ENCODE assay signal across 9 cellular contexts in genomic region chr7:98219382-98219781, GRCh38. TPM values are rescaled to one million over a fixed set of nuclear protein-coding genes. Genes with fewer than 3 reads are reported as not detected.
A peak's percentile ranks its signal among the peaks of the same experiment; 100 is the strongest.
DNase-seq lines count a peak whose midpoint lies in the region; ATAC-seq and TF ChIP-seq lines count a peak whose summit lies in the region.
"Not testable (repeated sequence)": the region's sequence is repeated elsewhere in the genome, so short reads cannot be mapped to it uniquely, and the experiment has no call there.
"Had no signal": no experiment of that assay in that cellular context is flagged by ENCODE, and none has a peak within 500 bp of the region (broad histone marks: within the 10 kb centered on the region; RNA-seq: fewer than 3 reads in every experiment).

No MANE protein-coding gene starts in this region.

- H2AK9ac ChIP-seq in IMR-90 (replicated peaks; ENCODE audit: low read depth, low read length, poor library complexity) = not testable (repeated sequence)

- H3K18ac ChIP-seq in IMR-90 (ENCODE audit: low read depth, low read length) = not testable (repeated sequence)

- H3K4me1 ChIP-seq in IMR-90 (ENCODE audit: control insufficient read depth, insufficient read depth, low read length); left ventricle myocardium inferior; osteoblast (ENCODE audit: insufficient read depth, low read length): not testable (repeated sequence)

- peak overlapping the region; percentile 11 for H3K27ac Mint-ChIP-seq in activated CD4-positive, alpha-beta memory T cell treated with anti-CD3 and anti-CD28 coated beads for 36 hours
- H3K27ac Mint-ChIP-seq in activated naive CD8-positive, alpha-beta T cell = peak overlapping the region; percentile 22

- H3K79me2 ChIP-seq in osteoblast (ENCODE audit: insufficient read depth, low read length) = not testable (repeated sequence)

- not testable (repeated sequence) for H4K5ac ChIP-seq in IMR-90 (ENCODE audit: low read depth, low read length)

- dilution Hi-C loops in IMR-90 (cut with HindIII; ENCODE audit: low sequenced_read_pairs, unreplicated experiment) = not testable (repeated sequence)

- not testable (repeated sequence) for H3K9ac ChIP-seq in IMR-90 (ENCODE audit: low read depth, low read length)

- not testable (repeated sequence) for H3K4ac ChIP-seq in IMR-90 (ENCODE audit: low read depth, low read length)

- not testable (repeated sequence) for H3K27me3 Mint-ChIP-seq in activated CD4-positive, alpha-beta memory T cell treated with anti-CD3 and anti-CD28 coated beads for 36 hours; activated naive CD8-positive, alpha-beta T cell

- not testable (repeated sequence) for TF ChIP-seq POLR2A in IMR-90 (IDR thresholded peaks at IDR 0.05; ENCODE audit: low read depth, low read length)

- ATAC-seq in GM18502 (IDR thresholded peaks at IDR 0.05; ENCODE audit: poor library complexity, unreplicated experiment) (peak; percentile 44), HG02642 (IDR thresholded peaks at IDR 0.05; ENCODE audit: poor library complexity, unreplicated experiment) (peak; percentile 23), IMR-90 (ENCODE audit: low read depth) (peak; percentile 47)

- H3K36me3 Mint-ChIP-seq in activated CD4-positive, alpha-beta memory T cell treated with anti-CD3 and anti-CD28 coated beads for 36 hours = peaks cover 12% of the 10 kb centered on the region
- not testable (repeated sequence) for H3K36me3 Mint-ChIP-seq in activated naive CD8-positive, alpha-beta T cell

- H2BK120ac ChIP-seq in IMR-90 (ENCODE audit: low read depth, low read length) = not testable (repeated sequence)

- 89% methylated on average over 3 of the region's 6 CpGs; no CpG with 5 or more reads in 1 of the 2 experiments for WGBS in IMR-90 (ENCODE audit: extremely low coverage in 2 of 2, insufficient read length in 1 of 2), 2 experiments

- not testable (repeated sequence) for H3K4me3 ChIP-seq in IMR-90 (ENCODE audit: insufficient read depth, low read depth, low read length); left ventricle myocardium inferior; osteoblast (ENCODE audit: insufficient read depth, low read length)

- not testable (repeated sequence) for H3K27me3 ChIP-seq in IMR-90 (ENCODE audit: control insufficient read depth, insufficient read depth, low read length); left ventricle myocardium inferior (ENCODE audit: low read depth); osteoblast (ENCODE audit: insufficient read depth, low read length)

- not testable (repeated sequence) for H4K91ac ChIP-seq in IMR-90 (ENCODE audit: insufficient read depth, low read depth, low read length)

- POLR2A ChIA-PET in IMR-90 (lab: Charles Lee; ENCODE audit: unreplicated experiment); activated CD4-positive, alpha-beta memory T cell treated with anti-CD3 and anti-CD28 coated beads for 36 hours (lab: Charles Lee): not testable (repeated sequence)

- not testable (repeated sequence) for BruUV-seq in IMR-90 (replicated peaks; lab: Mats Ljungman, UMichigan)

- H3K27ac ChIP-seq in C4-2B (peak overlapping the region; percentile 13; the same call in 1 of the 2 replicates), IMR-90 (ENCODE audit: insufficient read depth, low read length) (peak overlapping the region; percentile 71; the same call in 1 of the 2 replicates)
- not testable (repeated sequence) for H3K27ac ChIP-seq in left ventricle myocardium inferior (replicated peaks); osteoblast (ENCODE audit: low read depth, low read length)

- H4K20me1 ChIP-seq in IMR-90 (ENCODE audit: insufficient read depth, low read length); osteoblast (ENCODE audit: insufficient read depth, low read length): not testable (repeated sequence)

- H3K4me1 Mint-ChIP-seq in activated CD4-positive, alpha-beta memory T cell treated with anti-CD3 and anti-CD28 coated beads for 36 hours (ENCODE audit: low read depth) = peaks cover 15% of the 10 kb centered on the region
- peaks cover 15% of the 10 kb centered on the region for H3K4me1 Mint-ChIP-seq in activated naive CD8-positive, alpha-beta T cell (ENCODE audit: low read depth)

- not testable (repeated sequence) for H3K4me3 Mint-ChIP-seq in activated CD4-positive, alpha-beta memory T cell treated with anti-CD3 and anti-CD28 coated beads for 36 hours; activated naive CD8-positive, alpha-beta T cell

- H3K4me2 ChIP-seq in IMR-90 (ENCODE audit: low read depth, low read length); osteoblast (ENCODE audit: insufficient read depth, low read length): not testable (repeated sequence)

- H2BK15ac ChIP-seq in IMR-90 (ENCODE audit: low read depth, low read length) = not testable (repeated sequence)

- peak overlapping the region; percentile 26 for H2BK5ac ChIP-seq in IMR-90 (ENCODE audit: low read depth, low read length, poor library complexity, severe bottlenecking)

- H3K14ac ChIP-seq in IMR-90 (replicated peaks; ENCODE audit: low read depth, low read length) = not testable (repeated sequence)

- intact Hi-C loops in IMR-90 (cut with micrococcal nuclease); activated CD4-positive, alpha-beta memory T cell treated with anti-CD3 and anti-CD28 coated beads for 36 hours (cut with micrococcal nuclease); left ventricle myocardium inferior (cut with micrococcal nuclease): not testable (repeated sequence)

- not testable (repeated sequence) for H3K23ac ChIP-seq in IMR-90 (ENCODE audit: low read depth, low read length)

- H4K8ac ChIP-seq in IMR-90 (ENCODE audit: low read depth in 2 of 2, low read length in 2 of 2) = not testable (repeated sequence)

- not testable (repeated sequence) for TF ChIP-seq CTCF in C4-2B (conservative IDR thresholded peaks at IDR 0.05); IMR-90 (conservative IDR thresholded peaks at IDR 0.05; ENCODE audit: low read depth, low read length); left ventricle myocardium inferior (IDR thresholded peaks at IDR 0.05; ENCODE audit: borderline replicate concordance); osteoblast (IDR thresholded peaks at IDR 0.05; ENCODE audit: extremely low read depth, low read depth, low read length)

- H2BK20ac ChIP-seq in IMR-90 (ENCODE audit: low read depth, low read length) = not testable (repeated sequence)

- H3K9me3 ChIP-seq in IMR-90 (ENCODE audit: control insufficient read depth, insufficient read depth, low read length); left ventricle myocardium inferior (replicated peaks); osteoblast (ENCODE audit: low read depth, low read length): not testable (repeated sequence)

- in situ Hi-C loops in IMR-90 (cut with MboI; ENCODE audit: low sequenced_read_pairs) = not testable (repeated sequence)

- not testable (repeated sequence) for TF ChIP-seq RAD21 in IMR-90 (IDR thresholded peaks at IDR 0.05; ENCODE audit: low read length)

- H3K9me3 Mint-ChIP-seq in activated CD4-positive, alpha-beta memory T cell treated with anti-CD3 and anti-CD28 coated beads for 36 hours; activated naive CD8-positive, alpha-beta T cell (ENCODE audit: low read depth): not testable (repeated sequence)

- H2AK5ac ChIP-seq in IMR-90 (ENCODE audit: low read depth, low read length) = not testable (repeated sequence)

- H3K56ac ChIP-seq in IMR-90 (ENCODE audit: extremely low read depth, insufficient read depth, low read length) = not testable (repeated sequence)

- H3K79me1 ChIP-seq in IMR-90 (ENCODE audit: low read depth in 1 of 2, low read length in 2 of 2) = not testable (repeated sequence)

- not testable (repeated sequence) for H3K9me1 ChIP-seq in IMR-90 (ENCODE audit: insufficient read depth, low read length)

- H3K36me3 ChIP-seq in IMR-90 (ENCODE audit: control insufficient read depth, insufficient read depth, low read length) = peaks cover 29% of the 10 kb centered on the region
- H3K36me3 ChIP-seq in left ventricle myocardium inferior = peaks cover 67% of the 10 kb centered on the region
- H3K36me3 ChIP-seq in osteoblast (ENCODE audit: insufficient read depth, low read length) = not testable (repeated sequence)

- CTCF ChIA-PET in IMR-90 (lab: Yijun Ruan, JAX); activated CD4-positive, alpha-beta memory T cell treated with anti-CD3 and anti-CD28 coated beads for 36 hours (lab: Charles Lee): not testable (repeated sequence)

- not testable (repeated sequence) for H2AFZ ChIP-seq in IMR-90 (replicated peaks; ENCODE audit: low read length, poor library complexity); osteoblast (ENCODE audit: low read length)

- not testable (repeated sequence) for DNase-seq in IMR-90; activated CD4-positive, alpha-beta memory T cell treated with anti-CD3 and anti-CD28 coated beads for 36 hours
- peak; percentile 0 for DNase-seq in left ventricle myocardium inferior
- DNase-seq in osteoblast (ENCODE audit: insufficient read length, low spot score, missing footprints) = peak; percentile 29

RNA-seq across cellular contexts. Expression of gene BHLHA15, which starts 8.1 kb away (rescaled TPM):
- total RNA-seq in IMR-90 (2012; rRNA removed) (not detected in 2 replicates), left ventricle myocardium inferior (not detected), osteoblast (not detected in 2 replicates)
- polyA plus RNA-seq in IMR-90 (2012; rRNA removed) = not detected in 2 replicates
- 0.11 and 0.22 TPM in 2 replicates for polyA plus RNA-seq in IMR-90 (2012; cell fraction: cytosol; rRNA removed)
- 0.27 TPM in 1 of 2 replicates, not detected in the other for polyA plus RNA-seq in IMR-90 (2012; cell fraction: nucleus; rRNA removed; ENCODE audit: low replicate concordance)
- total RNA-seq in activated CD4-positive, alpha-beta memory T cell treated with anti-CD3 and anti-CD28 coated beads for 36 hours = under 1 TPM in 1 of 2 experiments, not detected in 1; 0.67 TPM
- total RNA-seq: A172 had no signal

RNA-seq across cellular contexts. Expression of gene TECPR1, which starts 32.6 kb away (rescaled TPM):
- total RNA-seq in IMR-90 (2012; rRNA removed) = 6.9 and 14.7 TPM in 2 replicates
- polyA plus RNA-seq in IMR-90 (2012; rRNA removed) = 10.6 and 11.5 TPM in 2 replicates
- 6.5 and 9.9 TPM in 2 replicates for polyA plus RNA-seq in IMR-90 (2012; cell fraction: cytosol; rRNA removed)
- 18.6 and 48.0 TPM in 2 replicates for polyA plus RNA-seq in IMR-90 (2012; cell fraction: nucleus; rRNA removed; ENCODE audit: low replicate concordance)
- 10 to 100 TPM; 34.5 to 35.3 TPM for total RNA-seq in activated CD4-positive, alpha-beta memory T cell treated with anti-CD3 and anti-CD28 coated beads for 36 hours
- 17.3 TPM for total RNA-seq in left ventricle myocardium inferior
- total RNA-seq in osteoblast = 20.3 and 22.4 TPM in 2 replicates
